ENCODE assay signal across 21 cellular contexts in the genomic region with DNA sequence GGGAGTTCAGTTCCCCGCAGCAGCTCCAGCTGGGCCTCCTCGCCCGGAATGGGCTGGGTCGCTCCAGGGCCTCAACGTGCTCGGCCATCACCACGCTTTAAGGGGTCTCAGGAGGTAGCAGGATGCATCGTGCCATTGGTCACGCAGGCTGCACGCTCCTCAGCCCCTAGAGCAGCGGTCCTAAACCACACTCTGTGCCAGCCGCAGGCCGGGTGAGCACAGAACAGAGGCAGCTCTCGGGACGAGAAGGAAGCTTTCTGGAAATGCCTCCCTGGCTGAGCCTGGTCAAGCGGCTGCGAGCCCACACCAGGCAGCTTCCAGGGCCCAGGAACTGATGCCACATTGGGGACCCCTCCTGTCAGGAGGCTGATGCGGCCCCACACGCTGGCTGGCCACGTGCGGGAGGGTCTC.
"Had no signal": no experiment of that assay in that cellular context is flagged by ENCODE, and none has a peak within 500 bp of the region (broad histone marks: within the 10 kb centered on the region; RNA-seq: fewer than 3 reads in every experiment).

No MANE protein-coding gene starts in this region.

- H3K27me3 ChIP-seq: cardiac muscle cell had no signal

- H3K36me3 Mint-ChIP-seq: activated CD8-positive, alpha-beta memory T cell treated with anti-CD3 and anti-CD28 coated beads, Interleukin-2, amount 10 ng/mL, durations not matched to agents 7 days and 5 days; activated naive CD8-positive, alpha-beta T cell treated with anti-CD3 and anti-CD28 coated beads for 36 hours; WTC11 had no signal

- H3K36me3 ChIP-seq: brain microvascular endothelial cell, cardiac muscle cell had no signal

- H3K27me3 Mint-ChIP-seq: activated naive CD8-positive, alpha-beta T cell treated with anti-CD3 and anti-CD28 coated beads for 36 hours had no signal

- H3K9me3 Mint-ChIP-seq: activated naive CD4-positive, alpha-beta T cell treated with anti-CD3 and anti-CD28 coated beads for 36 hours; activated naive CD8-positive, alpha-beta T cell treated with anti-CD3 and anti-CD28 coated beads for 36 hours; activated T-cell treated with anti-CD3 and anti-CD28 coated beads, Interleukin-2, amount 50 U/mL, for 24 hours; activated T-helper 1 cell treated with anti-CD3 and anti-CD28 coated beads, Interleukin-12 subunit alpha, Interleukin-12 subunit beta, Interleukin-2, Interleukin-4 antibody, amounts not matched to agents 30 ng/mL and 10 ng/mL and 1 ng/mL, durations not matched to agents 14 hours and 24 hours and 36 hours had no signal

- DNase-seq: activated CD4-positive, alpha-beta T cell treated with anti-CD3 and anti-CD28 coated beads for 48 hours; activated CD4-positive, alpha-beta T cell treated with anti-CD3 and anti-CD28 coated beads, Interleukin-2, amount 50 U/mL, for 4 hours; activated CD4-positive, CD25-positive, alpha-beta regulatory T cell treated with anti-CD3 and anti-CD28 coated beads, Interleukin-2, amount 50 U/mL, for 72 hours; activated CD8-positive, alpha-beta memory T cell treated with anti-CD3 and anti-CD28 coated beads, Interleukin-2, amount 10 ng/mL, durations not matched to agents 7 days and 5 days; activated gamma-delta T cell; activated naive CD4-positive, alpha-beta T cell treated with anti-CD3 and anti-CD28 coated beads for 36 hours; activated naive CD8-positive, alpha-beta T cell treated with anti-CD3 and anti-CD28 coated beads for 36 hours; activated T-cell treated with anti-CD3 and anti-CD28 coated beads, Interleukin-2, amount 50 U/mL, for 24 hours; brain microvascular endothelial cell; Kasumi-1; NCI-H1105 treated with DMSO at 0.1 percent for 48 hours; NCI-H1436 treated with DMSO at 0.1 percent for 48 hours; NCI-H187; NCI-H2081; NCI-H524; SIG-M5; T-helper 17 cell; T-helper 9 cell had no signal

- H3K4me3 ChIP-seq: cardiac muscle cell had no signal

- H3K27ac Mint-ChIP-seq: activated CD8-positive, alpha-beta memory T cell treated with anti-CD3 and anti-CD28 coated beads, Interleukin-2, amount 10 ng/mL, durations not matched to agents 7 days and 5 days; activated naive CD4-positive, alpha-beta T cell treated with anti-CD3 and anti-CD28 coated beads for 36 hours; activated naive CD8-positive, alpha-beta T cell treated with anti-CD3 and anti-CD28 coated beads for 36 hours; activated T-cell treated with anti-CD3 and anti-CD28 coated beads, Interleukin-2, amount 50 U/mL, for 24 hours; activated T-helper 1 cell treated with anti-CD3 and anti-CD28 coated beads, Interleukin-12 subunit alpha, Interleukin-12 subunit beta, Interleukin-2, Interleukin-4 antibody, amounts not matched to agents 30 ng/mL and 10 ng/mL and 1 ng/mL, durations not matched to agents 14 hours and 24 hours and 36 hours; T-helper 17 cell; WTC11 had no signal

- H3K4me3 Mint-ChIP-seq: activated CD8-positive, alpha-beta memory T cell treated with anti-CD3 and anti-CD28 coated beads, Interleukin-2, amount 10 ng/mL, durations not matched to agents 7 days and 5 days; activated naive CD4-positive, alpha-beta T cell treated with anti-CD3 and anti-CD28 coated beads for 36 hours; activated naive CD8-positive, alpha-beta T cell treated with anti-CD3 and anti-CD28 coated beads for 36 hours; activated T-cell treated with anti-CD3 and anti-CD28 coated beads, Interleukin-2, amount 50 U/mL, for 24 hours; activated T-helper 1 cell treated with anti-CD3 and anti-CD28 coated beads, Interleukin-12 subunit alpha, Interleukin-12 subunit beta, Interleukin-2, Interleukin-4 antibody, amounts not matched to agents 30 ng/mL and 10 ng/mL and 1 ng/mL, durations not matched to agents 14 hours and 24 hours and 36 hours; T-helper 17 cell; WTC11 had no signal

- H3K4me1 Mint-ChIP-seq: activated CD8-positive, alpha-beta memory T cell treated with anti-CD3 and anti-CD28 coated beads, Interleukin-2, amount 10 ng/mL, durations not matched to agents 7 days and 5 days; activated naive CD8-positive, alpha-beta T cell treated with anti-CD3 and anti-CD28 coated beads for 36 hours; T-helper 17 cell; WTC11 had no signal

- ATAC-seq: activated CD8-positive, alpha-beta memory T cell treated with anti-CD3 and anti-CD28 coated beads, Interleukin-2, amount 10 ng/mL, durations not matched to agents 7 days and 5 days; WTC11 had no signal

- H3K27ac ChIP-seq: brain microvascular endothelial cell, cardiac muscle cell had no signal
